ENCODE assay signal across 8 cellular contexts in genomic region chr1:113928950-113929749, GRCh38. TPM values are rescaled to one million over a fixed set of nuclear protein-coding genes. Genes with fewer than 3 reads are reported as not detected.
DNase-seq lines count a peak whose midpoint lies in the region; ATAC-seq and TF ChIP-seq lines count a peak whose summit lies in the region.

Gene HIPK1 (plus strand): TSS chr1:113929324.

- H3F3A ChIP-seq in OCI-LY1 (ENCODE audit: insufficient read depth, low read length): no peaks in the 10 kb centered on the region

- H3K27me3 ChIP-seq in HUES6 (ENCODE audit: control insufficient read depth, insufficient read depth, low read length) (no peaks in the 10 kb centered on the region), OCI-LY1 (ENCODE audit: insufficient read depth, low read length) (no peaks in the 10 kb centered on the region)

- H3K27me3 Mint-ChIP-seq in Calu3 (ENCODE audit: unreplicated experiment) (no peaks in the 10 kb centered on the region), mesothelial cell of epicardium (ENCODE audit: low read depth) (peaks cover 7% of the 10 kb centered on the region)

- no peak for TF ChIP-seq CTCF in Calu3 (IDR thresholded peaks at IDR 0.05; ENCODE audit: unreplicated experiment)
- TF ChIP-seq CTCF in OCI-LY1 (IDR thresholded peaks at IDR 0.05; ENCODE audit: low read length): no peak
- no peak for TF ChIP-seq CTCF in mesothelial cell of epicardium (IDR thresholded peaks at IDR 0.05; ENCODE audit: unreplicated experiment)

- H2AFZ ChIP-seq in OCI-LY1 (ENCODE audit: low read length): peak within 1 kb of the TSS; percentile 54; the same call in 1 of the 2 replicates

- H3K9me3 Mint-ChIP-seq in Calu3 (ENCODE audit: low read depth, unreplicated experiment) (no peaks in the 10 kb centered on the region), mesothelial cell of epicardium (no peaks in the 10 kb centered on the region)

- CTCF ChIA-PET in Calu3 (lab: Charles Lee): interaction anchor here (0.5 to 3.1 kb wide), 2 partner anchors 24 to 36 kb away, joined by 3 to 15 read pairs; partner anchors contain the start of genes AP4B1 and DCLRE1B

- DNase-seq in Calu3 (peak; percentile 89), mesothelial cell of epicardium (ENCODE audit: low spot score in 2 of 2, unreplicated experiment in 2 of 2) (peak; percentile 87 to 95)
- DNase-seq in activated CD8-positive, alpha-beta memory T cell treated with anti-CD3 and anti-CD28 coated beads, Interleukin-2, amount 50 U/mL, for 4 hours: peak; percentile 93
- peak; percentile 88 for DNase-seq in stimulated activated CD8-positive, alpha-beta memory T cell treated with anti-CD3 and anti-CD28 coated beads, Interleukin-15, amount 100 ng/mL, for 48 hours (ENCODE audit: low read depth in 2 of 2)

- intact Hi-C loops in Calu3 (cut with micrococcal nuclease; ENCODE audit: unreplicated experiment): loop anchor here (1.0 kb wide), 3 partner anchors 24 to 94 kb away; partner anchors contain the start of genes BCL2L15 and DCLRE1B

- H3K27ac Mint-ChIP-seq in Calu3 (ENCODE audit: unreplicated experiment): peak within 1 kb of the TSS; percentile 89
- peak within 1 kb of the TSS; percentile 99 for H3K27ac Mint-ChIP-seq in mesothelial cell of epicardium

- H3K9ac ChIP-seq in HUES6 (ENCODE audit: low read length) (peak within 1 kb of the TSS; percentile 89), OCI-LY1 (ENCODE audit: low read length) (peak within 1 kb of the TSS; percentile 92)

- no peaks in the 10 kb centered on the region for H3K9me3 ChIP-seq in HUES6 (ENCODE audit: control insufficient read depth, insufficient read depth, low read depth, low read length)
- H3K9me3 ChIP-seq in OCI-LY1 (ENCODE audit: low read length): no peaks in the 10 kb centered on the region

- peak within 1 kb of the TSS; percentile 98 for H3K4me2 ChIP-seq in OCI-LY1 (ENCODE audit: low read length)

- peak within 1 kb of the TSS; percentile 12; the same call in 1 of the 2 replicates for H3K27ac ChIP-seq in HUES6 (ENCODE audit: low read depth, low read length)
- peak within 1 kb of the TSS; percentile 88 for H3K27ac ChIP-seq in OCI-LY1 (ENCODE audit: low read depth, low read length, poor library complexity, severe bottlenecking)

- H3K4me1 Mint-ChIP-seq in Calu3 (ENCODE audit: low read depth, unreplicated experiment) (peaks cover 46% of the 10 kb centered on the region), mesothelial cell of epicardium (peaks cover 38% of the 10 kb centered on the region)

- H3K9me2 ChIP-seq in OCI-LY1 (ENCODE audit: low read depth, low read length): no peaks in the 10 kb centered on the region

- in situ Hi-C loops in endometrial microvascular endothelial cells (cut with HindIII; ENCODE audit: inconsistent ontology term, low pct_unique_long_range_greater_than_20kb, low sequenced_read_pairs): no loop called here

- no peaks in the 10 kb centered on the region for H4K20me1 ChIP-seq in OCI-LY1 (ENCODE audit: insufficient read depth, low read length)

- peaks cover 43% of the 10 kb centered on the region for H3K36me3 Mint-ChIP-seq in Calu3 (ENCODE audit: insufficient read depth, unreplicated experiment)
- H3K36me3 Mint-ChIP-seq in mesothelial cell of epicardium: no peaks in the 10 kb centered on the region

- ATAC-seq in GM21423 (IDR thresholded peaks at IDR 0.05; ENCODE audit: unreplicated experiment): peak; percentile 72

- H3K4me1 ChIP-seq in HUES6 (ENCODE audit: control insufficient read depth, insufficient read depth, low read length): peaks cover 18% of the 10 kb centered on the region
- peaks cover 51% of the 10 kb centered on the region for H3K4me1 ChIP-seq in OCI-LY1 (ENCODE audit: insufficient read depth, low read length, severe bottlenecking)

- H3K36me3 ChIP-seq in HUES6 (ENCODE audit: control insufficient read depth, insufficient read depth, low read length) (no peaks in the 10 kb centered on the region), OCI-LY1 (ENCODE audit: insufficient read depth, low read length) (no peaks in the 10 kb centered on the region)

- H3K4me3 ChIP-seq in HUES6 (ENCODE audit: low read depth, low read length) (peak within 1 kb of the TSS; percentile 99), OCI-LY1 (ENCODE audit: low read depth, low read length, poor library complexity, severe bottlenecking) (peak within 1 kb of the TSS; percentile 99)

- H3K4me3 Mint-ChIP-seq in Calu3 (ENCODE audit: low read depth, unreplicated experiment) (peak within 1 kb of the TSS; percentile 85), mesothelial cell of epicardium (peak within 1 kb of the TSS; percentile 97)

- BruUV-seq in Calu3 (replicated peaks; lab: Mats Ljungman, UMichigan): no TSS peak

- H3K79me2 ChIP-seq in OCI-LY1 (ENCODE audit: insufficient read depth, low read length): peaks cover 41% of the 10 kb centered on the region

RNA-seq across cellular contexts. Expression of gene HIPK1, which starts in this region (rescaled TPM):
- total RNA-seq in Calu3 (2022): 42.7 and 43.2 TPM in 2 replicates
- 31.6 TPM for total RNA-seq in endometrial microvascular endothelial cells (ENCODE audit: inconsistent ontology term)
- 43.6 to 44.5 TPM (median 43.9 TPM) in 3 replicates for total RNA-seq in mesothelial cell of epicardium

Comparison
In these comparisons a context has a peak if more than half of its experiments do, and no peak if none do; other contexts are left out.
1. Peak in every context shown above with its lines: DNase-seq, ATAC-seq, H3K4me3 ChIP-seq and H3K27ac ChIP-seq.